In genomic region chr1:94182191-94182590, GRCh38 we compare ENCODE assay signal across 15 cellular contexts. TPM values are rescaled to one million over a fixed set of nuclear protein-coding genes. Genes with fewer than 3 reads are reported as not detected.
DNase-seq lines count a peak whose midpoint lies in the region; ATAC-seq and TF ChIP-seq lines count a peak whose summit lies in the region.
"Had no signal": no experiment of that assay in that cellular context is flagged by ENCODE, and none has a peak within 500 bp of the region (broad histone marks: within the 10 kb centered on the region; RNA-seq: fewer than 3 reads in every experiment).

No MANE protein-coding gene starts in this region.

- peaks cover 67% of the 10 kb centered on the region for H3K79me2 ChIP-seq in PC-9 (ENCODE audit: low read depth)

- H3K9ac ChIP-seq in subcutaneous abdominal adipose tissue (ENCODE audit: low read length in 5 of 5): no peak overlapping the region

- CTCF ChIA-PET in PC-9 (lab: Charles Lee): interaction anchor here (0.6 kb wide), 1 partner anchor 142 kb away, joined by 4 read pairs; no protein-coding TSS in a partner anchor

- H3K27ac ChIP-seq in heart right ventricle (peak overlapping the region in 3 of 10 donors; percentile 6 to 68 (median 53)), PC-9 (peak overlapping the region; percentile 31), epithelial cell of prostate (peak overlapping the region; percentile 15), subcutaneous abdominal adipose tissue (ENCODE audit: low read depth, low read length) (peak overlapping the region; percentile 5)

- no peak overlapping the region for H3K4me3 ChIP-seq in heart right ventricle
- no peak overlapping the region for H3K4me3 ChIP-seq in PC-9
- H3K4me3 ChIP-seq in subcutaneous abdominal adipose tissue (ENCODE audit: low read depth in 1 of 5, low read length in 5 of 5): no peak overlapping the region
- H3K4me3 ChIP-seq: GM23338 had no signal

- POLR2A ChIA-PET in PC-9 (lab: Charles Lee; ENCODE audit: unreplicated experiment): no interaction called here

- DNase-seq in left ventricle myocardium superior (no peak), heart right ventricle (no peak), PC-9 (no peak), epithelial cell of prostate (ENCODE audit: low read depth, low spot score) (no peak), medulla oblongata (ENCODE audit: extremely low spot score) (no peak), NCI-H82 treated with DMSO at 0.1 percent for 48 hours (lab: John Stamatoyannopoulos, UW; ENCODE audit: unreplicated experiment) (no peak)
- DNase-seq: ACHN; BE2C; CD4-positive, alpha-beta T cell; DMS153; DMS79; GF-D8; HCEC 1CT had no signal

- no peak overlapping the region for H3K4me2 ChIP-seq in PC-9
- H3K4me2 ChIP-seq: GM23338 had no signal

- peaks cover 99% of the 10 kb centered on the region for H3F3A ChIP-seq in PC-9 (ENCODE audit: insufficient read depth, low read depth)

- ATAC-seq in left ventricle myocardium superior (peak; percentile 41), heart right ventricle (no peak)
- ATAC-seq: GM23338 had no signal

- no peak overlapping the region for H2AFZ ChIP-seq in PC-9
- H2AFZ ChIP-seq: GM23338 had no signal

- H3K9me3 ChIP-seq in heart right ventricle (no peaks in the 10 kb centered on the region), PC-9 (ENCODE audit: insufficient read depth, low read depth) (no peaks in the 10 kb centered on the region), subcutaneous abdominal adipose tissue (ENCODE audit: control insufficient read depth in 5 of 5, low read length in 5 of 5) (no peaks in the 10 kb centered on the region)
- H3K9me3 ChIP-seq: BE2C had no signal

- intact Hi-C loops in left ventricle myocardium superior (cut with micrococcal nuclease): no loop called here
- intact Hi-C loops in heart right ventricle (cut with DNase I): loop anchor here in 1 of 10 donors (5.0 kb wide), 2 partner anchors 50 to 120 kb away; no protein-coding TSS in a partner anchor
- intact Hi-C loops in PC-9 (cut with micrococcal nuclease; ENCODE audit: unreplicated experiment): no loop called here

- no peaks in the 10 kb centered on the region for H3K9me2 ChIP-seq in PC-9 (ENCODE audit: insufficient read depth)

- peaks cover 9% of the 10 kb centered on the region; the same call in 1 of the 2 replicates for H4K20me1 ChIP-seq in PC-9 (ENCODE audit: insufficient read depth)

- 73 to 89% methylated on average over 1 of the region's 1 CpG for WGBS in heart right ventricle, 2 donors

- H3K27me3 ChIP-seq in heart right ventricle (no peaks in the 10 kb centered on the region), PC-9 (ENCODE audit: insufficient read depth, low read depth) (no peaks in the 10 kb centered on the region), subcutaneous abdominal adipose tissue (ENCODE audit: control insufficient read depth in 5 of 5, insufficient read depth in 4 of 5, low read length in 5 of 5) (no peaks in the 10 kb centered on the region)
- H3K27me3 ChIP-seq: BE2C had no signal

- peaks cover 0 to 48% (median 33%) of the 10 kb centered on the region in 9 donors for H3K4me1 ChIP-seq in heart right ventricle
- H3K4me1 ChIP-seq in PC-9 (replicated peaks; ENCODE audit: insufficient read depth): no peaks in the 10 kb centered on the region
- H3K4me1 ChIP-seq in subcutaneous abdominal adipose tissue (ENCODE audit: control insufficient read depth in 5 of 5, insufficient read depth in 5 of 5, low read length in 5 of 5): no peaks in the 10 kb centered on the region
- H3K4me1 ChIP-seq: BE2C had no signal

- no TSS peak for BruUV-seq in PC-9 (replicated peaks; lab: Mats Ljungman, UMichigan)

- H3K36me3 ChIP-seq in heart right ventricle (peaks cover 0 to 100% (median 42%) of the 10 kb centered on the region in 9 donors), PC-9 (ENCODE audit: low read depth) (peaks cover 94% of the 10 kb centered on the region), subcutaneous abdominal adipose tissue (ENCODE audit: control insufficient read depth in 5 of 5, insufficient read depth in 5 of 5, low read length in 5 of 5) (peaks cover 44 to 73% (median 56%) of the 10 kb centered on the region in 5 donors)
- H3K36me3 ChIP-seq: BE2C had no signal

- TF ChIP-seq CTCF in heart right ventricle (IDR thresholded peaks at IDR 0.05) (no peak), PC-9 (conservative IDR thresholded peaks at IDR 0.05) (no peak)

RNA-seq across cellular contexts. Expression of gene ARHGAP29, which starts 55.2 kb away (rescaled TPM):
- total RNA-seq in left ventricle myocardium superior (25.9 TPM), heart right ventricle (10 to 100 TPM; 20.9 to 34.3 (median 28.8) TPM), PC-9 (2021) (123 and 137 TPM in 2 replicates)
- polyA plus RNA-seq in heart right ventricle: 10 to 100 TPM in 1 of 2 donors, 1 to 10 TPM in 1; 8.8 to 23.8 TPM
- total RNA-seq: CD4-positive, alpha-beta T cell had no signal
